17 cellular contexts compared by ENCODE assay signal in the genomic region with DNA sequence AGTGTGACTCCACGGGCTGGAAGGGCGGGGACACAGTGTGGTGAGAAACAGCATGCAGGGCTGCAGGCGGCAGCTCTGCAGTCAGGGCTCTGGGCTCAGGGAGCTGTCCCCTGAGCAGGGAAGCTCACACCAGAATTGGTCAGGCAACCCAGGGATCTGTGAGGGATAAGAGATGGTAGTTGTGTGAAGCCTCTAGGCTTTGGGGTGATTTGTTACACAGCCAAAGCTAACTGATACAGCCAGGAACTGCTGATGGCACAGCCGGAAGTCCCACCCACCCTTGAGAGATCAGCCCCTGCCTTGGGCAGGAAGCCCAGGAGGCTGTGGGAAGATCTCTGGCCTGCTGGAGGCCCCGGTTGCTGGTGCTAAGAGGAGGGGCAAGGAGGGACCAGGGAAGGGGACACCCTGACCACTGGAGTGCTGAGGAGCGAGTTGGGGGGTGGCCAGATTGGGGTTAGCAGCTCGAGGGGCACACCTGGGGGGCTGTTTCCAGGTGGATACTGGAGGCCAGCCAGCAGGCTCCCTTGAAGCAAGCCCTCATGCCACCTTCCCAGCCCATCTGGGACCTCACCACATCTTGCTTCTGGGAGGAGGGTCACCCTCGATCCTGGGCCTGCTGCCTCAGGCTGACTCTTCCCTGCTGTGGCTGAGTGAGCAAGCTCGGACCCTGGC. TPM values are rescaled to one million over a fixed set of nuclear protein-coding genes. Genes with fewer than 3 reads are reported as not detected.
DNase-seq lines count a peak whose midpoint lies in the region; ATAC-seq and TF ChIP-seq lines count a peak whose summit lies in the region.
"Had no signal": no experiment of that assay in that cellular context is flagged by ENCODE, and none has a peak within 500 bp of the region (broad histone marks: within the 10 kb centered on the region; RNA-seq: fewer than 3 reads in every experiment).

No MANE protein-coding gene starts in this region.

- no peak for ATAC-seq in IMR-90 (ENCODE audit: low read depth)
- ATAC-seq in GM21737 (IDR thresholded peaks at IDR 0.05; ENCODE audit: unreplicated experiment): no peak
- ATAC-seq in HG03280 (IDR thresholded peaks at IDR 0.05; ENCODE audit: unreplicated experiment): no peak
- ATAC-seq: GM23338 had no signal

- WGBS in IMR-90 (ENCODE audit: extremely low coverage in 2 of 2, insufficient read length in 1 of 2), 2 experiments: 75% methylated on average over 4 of the region's 9 CpGs; no CpG with 5 or more reads in 1 of the 2 experiments
- WGBS in neuronal stem cell (ENCODE audit: extremely low coverage in 2 of 2, insufficient read length in 2 of 2, insufficient replicate concordance in 1 of 2), 2 donors: no CpG with 5 or more reads among the region's 9 CpGs
- WGBS in testis, 2 donors: 91 to 94% methylated on average over 9 of the region's 9 CpGs

- no peak overlapping the region for H3K56ac ChIP-seq in IMR-90 (ENCODE audit: extremely low read depth, insufficient read depth, low read length)

- no peak overlapping the region for H4K91ac ChIP-seq in IMR-90 (ENCODE audit: insufficient read depth, low read depth, low read length)
- H4K91ac ChIP-seq in neuronal stem cell (ENCODE audit: low read depth, low read length, poor library complexity): no peak overlapping the region

- no peak overlapping the region; the same call in 1 of the 2 replicates for H3K18ac ChIP-seq in IMR-90 (ENCODE audit: low read depth, low read length)
- H3K18ac ChIP-seq in neuronal stem cell (ENCODE audit: low read length): no peak overlapping the region

- H4K8ac ChIP-seq in IMR-90 (ENCODE audit: low read depth in 2 of 2, low read length in 2 of 2) (peak overlapping the region; percentile 75 to 91; a peak in 2 of 4 replicates), neuronal stem cell (ENCODE audit: low read depth, low read length) (peak overlapping the region; percentile 77)

- no peak overlapping the region for H3K23ac ChIP-seq in IMR-90 (ENCODE audit: low read depth, low read length)
- no peak overlapping the region for H3K23ac ChIP-seq in neuronal stem cell (ENCODE audit: low read depth, low read length, poor library complexity)

- no TSS peak for BruUV-seq in IMR-90 (replicated peaks; lab: Mats Ljungman, UMichigan)

- TF ChIP-seq RAD21 in IMR-90 (IDR thresholded peaks at IDR 0.05; ENCODE audit: low read length): no peak

- H3K27me3 ChIP-seq in IMR-90 (ENCODE audit: control insufficient read depth, insufficient read depth, low read length) (no peaks in the 10 kb centered on the region; the same call in 1 of the 2 replicates), neuronal stem cell (ENCODE audit: control insufficient read depth in 3 of 3, insufficient read depth in 3 of 3, low read depth in 1 of 3, low read length in 3 of 3) (peaks cover 0 to 19% (median 0%) of the 10 kb centered on the region in 3 experiments), testis (no peaks in the 10 kb centered on the region)

- TF ChIP-seq POLR2A in IMR-90 (IDR thresholded peaks at IDR 0.05; ENCODE audit: low read depth, low read length) (no peak), testis (IDR thresholded peaks at IDR 0.05) (no peak)

- H2BK20ac ChIP-seq in IMR-90 (ENCODE audit: low read depth, low read length): peak overlapping the region; percentile 42; the same call in 1 of the 2 replicates

- H4K20me1 ChIP-seq in IMR-90 (ENCODE audit: insufficient read depth, low read length): no peaks in the 10 kb centered on the region; the same call in none of the 2 replicates

- H3K9ac ChIP-seq in IMR-90 (ENCODE audit: low read depth, low read length) (no peak overlapping the region), neuronal stem cell (ENCODE audit: low read depth, low read length, poor library complexity) (no peak overlapping the region)

- peak overlapping the region; percentile 94; the same call in 1 of the 2 replicates for H2BK120ac ChIP-seq in IMR-90 (ENCODE audit: low read depth, low read length)
- H2BK120ac ChIP-seq in neuronal stem cell (ENCODE audit: low read depth, low read length): no peak overlapping the region

- H3K4me1 ChIP-seq in IMR-90 (ENCODE audit: control insufficient read depth, insufficient read depth, low read length): peaks cover 25% of the 10 kb centered on the region
- peaks cover 8 to 11% of the 10 kb centered on the region in 2 donors for H3K4me1 ChIP-seq in neuronal stem cell (ENCODE audit: control insufficient read depth in 2 of 2, insufficient read depth in 1 of 2, low read depth in 1 of 2, low read length in 2 of 2)
- peaks cover 16% of the 10 kb centered on the region for H3K4me1 ChIP-seq in testis

- peaks cover 4% of the 10 kb centered on the region for H3K27me3 Mint-ChIP-seq in endothelial cell (ENCODE audit: unreplicated experiment)

- H3K27ac Mint-ChIP-seq in endothelial cell (ENCODE audit: unreplicated experiment): peak overlapping the region; percentile 59
- H3K27ac Mint-ChIP-seq: GM23338 had no signal

- no peak for TF ChIP-seq CTCF in IMR-90 (conservative IDR thresholded peaks at IDR 0.05; ENCODE audit: low read depth, low read length)
- TF ChIP-seq CTCF in endothelial cell (IDR thresholded peaks at IDR 0.05; ENCODE audit: unreplicated experiment): no peak
- no peak for TF ChIP-seq CTCF in testis (IDR thresholded peaks at IDR 0.05)

- peaks cover 15% of the 10 kb centered on the region; the same call in 1 of the 2 replicates for H3K9me1 ChIP-seq in IMR-90 (ENCODE audit: insufficient read depth, low read length)

- H3K79me1 ChIP-seq in IMR-90 (ENCODE audit: low read depth in 1 of 2, low read length in 2 of 2) (peaks cover 6 to 26% of the 10 kb centered on the region in 2 experiments; a peak in 3 of 4 replicates), neuronal stem cell (ENCODE audit: low read depth, low read length) (no peaks in the 10 kb centered on the region)

- H4K5ac ChIP-seq in IMR-90 (ENCODE audit: low read depth, low read length): peak overlapping the region; percentile 94; the same call in 1 of the 2 replicates

- H2AFZ ChIP-seq in IMR-90 (replicated peaks; ENCODE audit: low read length, poor library complexity) (peak overlapping the region; percentile 85), neuronal stem cell (ENCODE audit: low read length) (no peak overlapping the region)
- H2AFZ ChIP-seq: GM23338 had no signal

- H3K36me3 ChIP-seq in IMR-90 (ENCODE audit: control insufficient read depth, insufficient read depth, low read length): no peaks in the 10 kb centered on the region
- no peaks in the 10 kb centered on the region for H3K36me3 ChIP-seq in neuronal stem cell (replicated peaks in 1 of 2; ENCODE audit: control insufficient read depth in 2 of 2, insufficient read depth in 2 of 2, low read length in 2 of 2)
- H3K36me3 ChIP-seq in testis (ENCODE audit: low read depth, missing control alignments): no peaks in the 10 kb centered on the region

- H2BK12ac ChIP-seq in neuronal stem cell (ENCODE audit: low read length): no peak overlapping the region

- H2BK15ac ChIP-seq in IMR-90 (ENCODE audit: low read depth, low read length): no peak overlapping the region; the same call in 2 of the 3 replicates
- no peak overlapping the region for H2BK15ac ChIP-seq in neuronal stem cell (ENCODE audit: low read length)

- POLR2A ChIA-PET in IMR-90 (lab: Charles Lee; ENCODE audit: unreplicated experiment): no interaction called here

- intact Hi-C loops in IMR-90 (cut with micrococcal nuclease): no loop called here
- intact Hi-C loops in testis (cut with DNase I; ENCODE audit: low total_unique reads): no loop called here

- H2AK5ac ChIP-seq in IMR-90 (ENCODE audit: low read depth, low read length) (peak overlapping the region; percentile 88; the same call in 1 of the 2 replicates), neuronal stem cell (ENCODE audit: low read depth, low read length) (no peak overlapping the region)

- no peak overlapping the region for H2BK5ac ChIP-seq in IMR-90 (ENCODE audit: low read depth, low read length, poor library complexity, severe bottlenecking)
- H2BK5ac ChIP-seq in neuronal stem cell (ENCODE audit: low read length): no peak overlapping the region

- no peaks in the 10 kb centered on the region for H3K9me3 Mint-ChIP-seq in endothelial cell (ENCODE audit: unreplicated experiment)
- H3K9me3 Mint-ChIP-seq: CD8-positive, alpha-beta memory T cell had no signal

- no peaks in the 10 kb centered on the region for H3K36me3 Mint-ChIP-seq in endothelial cell (ENCODE audit: low read depth, unreplicated experiment)
- H3K36me3 Mint-ChIP-seq: CD8-positive, alpha-beta memory T cell had no signal

- DNase-seq in IMR-90 (no peak), endothelial cell (ENCODE audit: low spot score) (no peak), neuronal stem cell (ENCODE audit: low spot score) (no peak), SHP77 (lab: John Stamatoyannopoulos, UW) (no peak), testis (no peak)
- DNase-seq: Calu3; CD8-positive, alpha-beta memory T cell; Karpas-422; MV-4-11; NCI-H1105 treated with DMSO at 0.1 percent for 48 hours; NCI-H1694; NCI-H526; OCI-M1 had no signal

- H3K4me2 ChIP-seq in IMR-90 (ENCODE audit: low read depth, low read length) (no peak overlapping the region), neuronal stem cell (ENCODE audit: insufficient read depth, low read length, poor library complexity, severe bottlenecking) (no peak overlapping the region)
- H3K4me2 ChIP-seq: GM23338 had no signal

- dilution Hi-C loops in IMR-90 (cut with HindIII; ENCODE audit: low sequenced_read_pairs, unreplicated experiment): no loop called here

- H2AK9ac ChIP-seq in IMR-90 (replicated peaks; ENCODE audit: low read depth, low read length, poor library complexity): peak overlapping the region; percentile 74

- H3K4me1 Mint-ChIP-seq in endothelial cell (ENCODE audit: unreplicated experiment): peaks cover 9% of the 10 kb centered on the region

- CTCF ChIA-PET in IMR-90 (lab: Yijun Ruan, JAX): no interaction called here

- peak overlapping the region; percentile 97 for H3K27ac ChIP-seq in IMR-90 (ENCODE audit: insufficient read depth, low read length)
- no peak overlapping the region for H3K27ac ChIP-seq in neuronal stem cell (replicated peaks; ENCODE audit: low read length)
- H3K27ac ChIP-seq in testis: no peak overlapping the region

- no peaks in the 10 kb centered on the region for H3K9me3 ChIP-seq in IMR-90 (ENCODE audit: control insufficient read depth, insufficient read depth, low read length)
- H3K9me3 ChIP-seq in neuronal stem cell (replicated peaks in 1 of 2; ENCODE audit: control insufficient read depth in 2 of 2, insufficient read depth in 1 of 2, low read depth in 1 of 2, low read length in 2 of 2): no peaks in the 10 kb centered on the region
- no peaks in the 10 kb centered on the region for H3K9me3 ChIP-seq in testis
- H3K9me3 ChIP-seq: HAP-1 had no signal

- in situ Hi-C loops in IMR-90 (cut with MboI; ENCODE audit: low sequenced_read_pairs): no loop called here

- peak overlapping the region; percentile 93 for H3K4ac ChIP-seq in IMR-90 (ENCODE audit: low read depth, low read length)
- H3K4ac ChIP-seq in neuronal stem cell (ENCODE audit: low read length): no peak overlapping the region

- H3K4me3 Mint-ChIP-seq in endothelial cell (ENCODE audit: unreplicated experiment): no peak overlapping the region
- H3K4me3 Mint-ChIP-seq: GM23338 had no signal

- H3K14ac ChIP-seq in IMR-90 (replicated peaks; ENCODE audit: low read depth, low read length) (no peak overlapping the region), neuronal stem cell (ENCODE audit: low read length) (no peak overlapping the region)

- no peak overlapping the region for H3K4me3 ChIP-seq in IMR-90 (ENCODE audit: insufficient read depth, low read depth, low read length)
- no peak overlapping the region for H3K4me3 ChIP-seq in neuronal stem cell (ENCODE audit: low read length in 2 of 2)
- no peak overlapping the region for H3K4me3 ChIP-seq in testis
- H3K4me3 ChIP-seq: GM23338, HAP-1 had no signal

RNA-seq across cellular contexts. Expression of a gene that starts 25.2 kb away (rescaled TPM):
- total RNA-seq in IMR-90 (2012; rRNA removed): 20.8 and 23.3 TPM in 2 replicates
- 39.5 and 47.0 TPM in 2 replicates for polyA plus RNA-seq in IMR-90 (2012; rRNA removed)
- polyA plus RNA-seq in IMR-90 (2012; cell fraction: cytosol; rRNA removed): 40.9 and 41.7 TPM in 2 replicates
- polyA plus RNA-seq in IMR-90 (2012; cell fraction: nucleus; rRNA removed; ENCODE audit: low replicate concordance): 52.2 and 63.8 TPM in 2 replicates
- total RNA-seq in endothelial cell (ENCODE audit: unreplicated experiment): 0.10 TPM
- polyA plus RNA-seq in neuronal stem cell (2013, experiment 1 of 2): 0.43 TPM
- polyA plus RNA-seq in neuronal stem cell (2013, experiment 2 of 2): 0.35 TPM
- total RNA-seq in testis: 1 to 10 TPM; 1.7 to 3.8 TPM
- polyA plus RNA-seq in testis (ENCODE audit: insufficient read depth, low read depth, low replicate concordance): 3.7 TPM
- polyA plus RNA-seq: CD8-positive, alpha-beta memory T cell had no signal

RNA-seq across cellular contexts. Expression of a gene that starts 36.3 kb away (rescaled TPM):
- total RNA-seq in IMR-90 (2012; rRNA removed) (9.4 and 15.1 TPM in 2 replicates), endothelial cell (ENCODE audit: unreplicated experiment) (40.7 TPM), testis (10 to 100 TPM; 55.2 to 63.9 TPM)
- polyA plus RNA-seq in IMR-90 (2012; rRNA removed) (30.3 and 33.4 TPM in 2 replicates), testis (ENCODE audit: insufficient read depth, low read depth, low replicate concordance) (41.4 TPM)
- 42.5 and 47.9 TPM in 2 replicates for polyA plus RNA-seq in IMR-90 (2012; cell fraction: cytosol; rRNA removed)
- polyA plus RNA-seq in IMR-90 (2012; cell fraction: nucleus; rRNA removed; ENCODE audit: low replicate concordance): 50.0 and 67.2 TPM in 2 replicates
- polyA plus RNA-seq in neuronal stem cell (2013, experiment 1 of 2): 24.9 TPM
- 22.9 TPM for polyA plus RNA-seq in neuronal stem cell (2013, experiment 2 of 2)
